ENCODE assay signal across 19 cellular contexts in the genomic region with DNA sequence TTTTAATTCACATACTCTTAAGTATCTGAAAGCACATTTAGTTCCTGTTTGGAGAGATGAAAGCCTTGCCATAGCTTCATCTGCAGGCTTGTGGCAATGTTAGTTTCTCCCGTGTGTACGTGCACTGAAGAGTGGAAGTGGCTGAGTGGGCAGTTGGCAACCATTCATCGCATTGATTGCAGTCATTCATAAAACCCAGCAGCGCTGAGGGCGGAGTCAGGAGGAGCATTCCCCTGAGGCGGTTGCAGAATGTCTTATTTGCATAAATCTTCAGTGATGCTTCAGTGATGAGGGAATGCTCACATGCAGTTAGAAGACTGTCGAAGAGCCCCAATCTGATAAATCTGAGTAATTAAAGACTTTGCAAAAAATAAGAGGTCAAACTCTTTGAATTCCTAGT.
DNase-seq lines count a peak whose midpoint lies in the region; ATAC-seq and TF ChIP-seq lines count a peak whose summit lies in the region.
"Had no signal": no experiment of that assay in that cellular context is flagged by ENCODE, and none has a peak within 500 bp of the region (broad histone marks: within the 10 kb centered on the region; RNA-seq: fewer than 3 reads in every experiment).

No MANE protein-coding gene starts in this region.

- peak; percentile 32 for DNase-seq in ELF-1 (ENCODE audit: low read depth, low spot score)
- DNase-seq in GM23248 = peak; percentile 2
- peak; percentile 24 to 69 for DNase-seq in NCI-H526 (lab: John Stamatoyannopoulos, UW)
- DNase-seq in kidney tubule cell (ENCODE audit: low spot score) = peak; percentile 5
- DNase-seq in NCI-H2029 treated with DMSO at 0.1 percent for 48 hours (lab: John Stamatoyannopoulos, UW) = no peak
- DNase-seq in WERI-Rb-1 = no peak
- DNase-seq in NCI-H146 treated with DMSO at 0.1 percent for 48 hours (lab: John Stamatoyannopoulos, UW; ENCODE audit: unreplicated experiment) = no peak
- DNase-seq: activated CD4-positive, alpha-beta T cell treated with anti-CD3 and anti-CD28 coated beads for 48 hours; activated T-cell treated with anti-CD3 and anti-CD28 coated beads, Interleukin-2, amount 50 U/mL, for 48 hours; amniotic stem cell; cortex of kidney; left ventricle myocardium inferior; naive B cell; NCI-H2081; right lobe of liver; stimulated activated CD4-positive, alpha-beta T cell treated with anti-CD3 and anti-CD28 coated beads, Interleukin-4, amount 100 ng/mL, for 4 hours; stimulated activated naive B cell treated with anti-CD40 and anti-IgM and Interleukin-4, amounts not matched to agents 10 μg/mL and 1 μg/mL and 100 μg/mL, for 72 hours had no signal

- no peaks in the 10 kb centered on the region for H3K79me2 ChIP-seq in GM23248 (ENCODE audit: insufficient read depth)

- H3K4me2 ChIP-seq in GM23248 (ENCODE audit: unreplicated experiment) = no peak overlapping the region

- no peaks in the 10 kb centered on the region for H4K20me1 ChIP-seq in GM23248 (ENCODE audit: insufficient read depth)

- WGBS in GM23248 (ENCODE audit: low coverage in 1 of 2, low lambda C conversion rate in 2 of 2, missing lambda C conversion rate in 2 of 2), 2 experiments = 50 to 57% methylated on average over 7 of the region's 7 CpGs

- no peak overlapping the region for H3K9ac ChIP-seq in GM23248

- H3K9me2 ChIP-seq in GM23248 (ENCODE audit: insufficient read depth) = no peaks in the 10 kb centered on the region; the same call in 1 of the 2 replicates

- ATAC-seq in GM18502 (IDR thresholded peaks at IDR 0.05; ENCODE audit: poor library complexity, unreplicated experiment) = no peak
- ATAC-seq: right lobe of liver; stimulated activated naive B cell treated with anti-CD40 and anti-IgM and Interleukin-4, amounts not matched to agents 10 μg/mL and 1 μg/mL and 100 μg/mL, for 72 hours had no signal

- H3K9me3 ChIP-seq in GM23248 (ENCODE audit: low read depth) (no peaks in the 10 kb centered on the region), WERI-Rb-1 (ENCODE audit: severe bottlenecking) (no peaks in the 10 kb centered on the region)
- H3K9me3 ChIP-seq: esophagus muscularis mucosa, left ventricle myocardium inferior, right lobe of liver had no signal

- in situ Hi-C loops in GM23248 (cut with MboI) = no loop called here

- H3K4me3 ChIP-seq in GM23248 = no peak overlapping the region
- H3K4me3 ChIP-seq in WERI-Rb-1 (ENCODE audit: low read depth, low read length) = no peak overlapping the region
- H3K4me3 ChIP-seq: esophagus muscularis mucosa, left ventricle myocardium inferior, right lobe of liver had no signal

- H3K27me3 ChIP-seq in GM23248 (replicated peaks; ENCODE audit: insufficient read depth) (peaks cover 7% of the 10 kb centered on the region; the same call in 1 of the 2 replicates), WERI-Rb-1 (ENCODE audit: insufficient read depth, low read depth, severe bottlenecking) (no peaks in the 10 kb centered on the region)
- H3K27me3 ChIP-seq: esophagus muscularis mucosa, right lobe of liver had no signal

- no peak for TF ChIP-seq CTCF in WERI-Rb-1 (IDR thresholded peaks at IDR 0.05; ENCODE audit: low read depth, low read length)

- 0 out of 2 replicates have a peak, but pooled peaks cover 6% of the 10 kb centered on the region for H3K4me1 ChIP-seq in GM23248 (ENCODE audit: insufficient read depth)
- H3K4me1 ChIP-seq: esophagus muscularis mucosa, left ventricle myocardium inferior, right lobe of liver had no signal

- H3K36me3 ChIP-seq in GM23248 (ENCODE audit: low read depth) = no peaks in the 10 kb centered on the region
- H3K36me3 ChIP-seq in WERI-Rb-1 = no peaks in the 10 kb centered on the region
- H3K36me3 ChIP-seq: esophagus muscularis mucosa, left ventricle myocardium inferior, right lobe of liver had no signal

- H3K27ac ChIP-seq in GM23248 (no peak overlapping the region), WERI-Rb-1 (no peak overlapping the region)
- H3K27ac ChIP-seq: esophagus muscularis mucosa, left ventricle myocardium inferior, right lobe of liver had no signal

- H3F3A ChIP-seq in GM23248 (ENCODE audit: insufficient read depth) = 0 out of 2 replicates have a peak, but pooled peaks cover 7% of the 10 kb centered on the region

- no peak overlapping the region for H2AFZ ChIP-seq in GM23248

Comparison
In these comparisons a context has a peak if more than half of its experiments do, and no peak if none do; other contexts are left out.
1. DNase-seq: peak in ELF-1 (single experiment), GM23248 (single experiment), NCI-H526 (2 of 2) and kidney tubule cell (single experiment); none in NCI-H2029 treated with DMSO at 0.1 percent for 48 hours (single experiment), WERI-Rb-1 (single experiment) and NCI-H146 treated with DMSO at 0.1 percent for 48 hours (single experiment).